ENCODE assay signal across 8 cellular contexts in genomic region chr16:16366552-16367284, GRCh38. TPM values are rescaled to one million over a fixed set of nuclear protein-coding genes. Genes with fewer than 3 reads are reported as not detected.
A peak's percentile ranks its signal among the peaks of the same experiment; 100 is the strongest.
DNase-seq lines count a peak whose midpoint lies in the region; ATAC-seq and TF ChIP-seq lines count a peak whose summit lies in the region.
"Not testable (repeated sequence)": the region's sequence is repeated elsewhere in the genome, so short reads cannot be mapped to it uniquely, and the experiment has no call there.

No MANE protein-coding gene starts in this region.

- intact Hi-C loops in colonic mucosa (cut with DNase I); Right ventricle myocardium superior (cut with DNase I); sigmoid colon (cut with DNase I): not testable (repeated sequence)

- not testable (repeated sequence) for H3K27me3 Mint-ChIP-seq in activated CD4-positive, alpha-beta T cell treated with anti-CD3 and anti-CD28 coated beads, Interleukin-2, amount 10 ng/mL, durations not matched to agents 7 days and 5 days; type B pancreatic cell

- H3K4me1 ChIP-seq in BE2C, colonic mucosa, sigmoid colon: not testable (repeated sequence)

- not testable (repeated sequence) for H3K4me1 Mint-ChIP-seq in activated CD4-positive, alpha-beta T cell treated with anti-CD3 and anti-CD28 coated beads, Interleukin-2, amount 10 ng/mL, durations not matched to agents 7 days and 5 days; type B pancreatic cell (ENCODE audit: unreplicated experiment)

- H3K27ac ChIP-seq in colonic mucosa, sigmoid colon: not testable (repeated sequence)

- not testable (repeated sequence) for H3K9me3 Mint-ChIP-seq in activated CD4-positive, alpha-beta T cell treated with anti-CD3 and anti-CD28 coated beads, Interleukin-2, amount 10 ng/mL, durations not matched to agents 7 days and 5 days; type B pancreatic cell

- CTCF ChIA-PET in activated CD4-positive, alpha-beta T cell treated with anti-CD3 and anti-CD28 coated beads, Interleukin-2, amount 10 ng/mL, durations not matched to agents 7 days and 5 days (lab: Charles Lee) = not testable (repeated sequence)

- not testable (repeated sequence) for H3K4me3 ChIP-seq in BE2C (ENCODE audit: low read depth, low read length); colonic mucosa; sigmoid colon

- not testable (repeated sequence) for TF ChIP-seq POLR2A in sigmoid colon (IDR thresholded peaks at IDR 0.05)

- peak; percentile 21 for DNase-seq in BE2C
- DNase-seq in activated CD4-positive, alpha-beta T cell treated with anti-CD3 and anti-CD28 coated beads, Interleukin-2, amount 10 ng/mL, durations not matched to agents 7 days and 5 days = peak; percentile 6
- DNase-seq in colonic mucosa = peak; percentile 14
- DNase-seq in Right ventricle myocardium superior = peak; percentile 39
- DNase-seq in islet precursor cell = peak; percentile 12
- DNase-seq in mucosa of gallbladder (ENCODE audit: low spot score) = peak; percentile 9
- peak; percentile 35 for DNase-seq in sigmoid colon
- DNase-seq in type B pancreatic cell (ENCODE audit: extremely low spot score, unreplicated experiment) = peak; percentile 66

- ATAC-seq in Right ventricle myocardium superior (ENCODE audit: poor library complexity) = peak; percentile 38

- not testable (repeated sequence) for H3K27ac Mint-ChIP-seq in activated CD4-positive, alpha-beta T cell treated with anti-CD3 and anti-CD28 coated beads, Interleukin-2, amount 10 ng/mL, durations not matched to agents 7 days and 5 days; type B pancreatic cell

- POLR2A ChIA-PET in activated CD4-positive, alpha-beta T cell treated with anti-CD3 and anti-CD28 coated beads, Interleukin-2, amount 10 ng/mL, durations not matched to agents 7 days and 5 days (lab: Charles Lee) = not testable (repeated sequence)

- TF ChIP-seq CTCF in BE2C (IDR thresholded peaks at IDR 0.05; ENCODE audit: low read depth, low read length); colonic mucosa (IDR thresholded peaks at IDR 0.05); sigmoid colon (IDR thresholded peaks at IDR 0.05); type B pancreatic cell (conservative IDR thresholded peaks at IDR 0.05): not testable (repeated sequence)

- not testable (repeated sequence) for H3K9me3 ChIP-seq in BE2C, colonic mucosa, sigmoid colon

- not testable (repeated sequence) for TF ChIP-seq EP300 in sigmoid colon (IDR thresholded peaks at IDR 0.05)

- not testable (repeated sequence) for H3K36me3 ChIP-seq in BE2C, colonic mucosa, sigmoid colon

- H3K4me3 Mint-ChIP-seq in activated CD4-positive, alpha-beta T cell treated with anti-CD3 and anti-CD28 coated beads, Interleukin-2, amount 10 ng/mL, durations not matched to agents 7 days and 5 days; type B pancreatic cell: not testable (repeated sequence)

- not testable (repeated sequence) for H3K36me3 Mint-ChIP-seq in activated CD4-positive, alpha-beta T cell treated with anti-CD3 and anti-CD28 coated beads, Interleukin-2, amount 10 ng/mL, durations not matched to agents 7 days and 5 days (ENCODE audit: low read depth); type B pancreatic cell

- 98% methylated on average over 36 to 37 of the region's 54 CpGs for WGBS in sigmoid colon, 2 donors

- not testable (repeated sequence) for H3K9ac ChIP-seq in colonic mucosa (ENCODE audit: low read depth in 2 of 2, low read length in 2 of 2)

- not testable (repeated sequence) for H3K27me3 ChIP-seq in BE2C, colonic mucosa, sigmoid colon

RNA-seq across cellular contexts. Expression of gene NPIPA7, which starts 12.2 kb away (rescaled TPM):
- 3.1 TPM for polyA plus RNA-seq in BE2C (2012; ENCODE audit: insufficient read depth, insufficient read length, low read depth)
- total RNA-seq in activated CD4-positive, alpha-beta T cell treated with anti-CD3 and anti-CD28 coated beads, Interleukin-2, amount 10 ng/mL, durations not matched to agents 7 days and 5 days = 10 to 100 TPM; 10.4 to 14.0 TPM
- total RNA-seq in colonic mucosa = 1 to 10 TPM; 5.8 to 6.7 TPM
- total RNA-seq in Right ventricle myocardium superior = 3.0 TPM
- total RNA-seq in mucosa of gallbladder = 7.5 TPM
- 1 to 10 TPM in 3 of 4 donors, not detected in 1; 1.4 to 2.6 (median 2.6) TPM for total RNA-seq in sigmoid colon
- polyA plus RNA-seq in sigmoid colon = 10 to 100 TPM in 2 of 3 donors, 1 to 10 TPM in 1; 6.7 to 14.1 (median 10.8) TPM
- total RNA-seq in type B pancreatic cell (ENCODE audit: low replicate concordance) = 3.5 and 8.0 TPM in 2 replicates

Comparison
In these comparisons a context has a peak if more than half of its experiments do, and no peak if none do; other contexts are left out.
1. DNase-seq: peak in every context shown above with its lines; median percentile 66 in type B pancreatic cell; 39 in Right ventricle myocardium superior; 35 in sigmoid colon; 21 in BE2C; 14 in colonic mucosa; 12 in islet precursor cell; 9 in mucosa of gallbladder; 6 in activated CD4-positive, alpha-beta T cell treated with anti-CD3 and anti-CD28 coated beads, Interleukin-2, amount 10 ng/mL, durations not matched to agents 7 days and 5 days.